ENCODE assay signal across 32 cellular contexts in genomic region chr5:120895659-120896058, GRCh38.
"Had no signal": no experiment of that assay in that cellular context is flagged by ENCODE, and none has a peak within 500 bp of the region (broad histone marks: within the 10 kb centered on the region; RNA-seq: fewer than 3 reads in every experiment).

No MANE protein-coding gene starts in this region.

- H3K27ac ChIP-seq: adrenal gland, body of pancreas, esophagus muscularis mucosa, foreskin keratinocyte, gastrocnemius medialis, heart right ventricle, WERI-Rb-1 had no signal

- H3K36me3 ChIP-seq: adrenal gland, esophagus muscularis mucosa, gastrocnemius medialis, heart right ventricle, WERI-Rb-1 had no signal

- ATAC-seq: activated CD4-positive, alpha-beta T cell treated with anti-CD3 and anti-CD28 coated beads for 36 hours; activated CD4-positive, CD25-positive, alpha-beta regulatory T cell treated with anti-CD3 and anti-CD28 coated beads, Interleukin-2, amount 50 U/mL, for 24 hours; activated CD8-positive, alpha-beta memory T cell treated with anti-CD3 and anti-CD28 coated beads, Interleukin-2, amount 10 ng/mL, durations not matched to agents 7 days and 5 days; activated CD8-positive, alpha-beta T cell treated with anti-CD3 and anti-CD28 coated beads, Interleukin-2, amount 10 ng/mL, durations not matched to agents 7 days and 5 days; activated naive CD8-positive, alpha-beta T cell treated with anti-CD3 and anti-CD28 coated beads, Interleukin-2, amount 50 U/mL, for 24 hours; body of pancreas; effector memory CD8-positive, alpha-beta T cell; foreskin keratinocyte; gastrocnemius medialis; heart right ventricle; T-helper 17 cell had no signal

- H3K9me3 ChIP-seq: adrenal gland, body of pancreas, esophagus muscularis mucosa, gastrocnemius medialis, heart right ventricle had no signal

- H3K4me3 ChIP-seq: adrenal gland, body of pancreas, esophagus muscularis mucosa, gastrocnemius medialis, heart right ventricle had no signal

- DNase-seq: activated B cell treated with CpG ODN at 0.5 μM for 24 hours; activated CD4-positive, alpha-beta memory T cell treated with anti-CD3 and anti-CD28 coated beads for 36 hours; activated CD4-positive, alpha-beta T cell treated with anti-CD3 and anti-CD28 coated beads for 36 hours; activated CD4-positive, alpha-beta T cell treated with anti-CD3 and anti-CD28 coated beads, Interleukin-2, amount 10 ng/mL, durations not matched to agents 24 days and 14 days; activated CD8-positive, alpha-beta memory T cell treated with anti-CD3 and anti-CD28 coated beads, Interleukin-2, amount 10 ng/mL, durations not matched to agents 7 days and 5 days; activated CD8-positive, alpha-beta memory T cell treated with anti-CD3 and anti-CD28 coated beads, Interleukin-2, amount 50 U/mL, for 4 hours; activated CD8-positive, alpha-beta T cell treated with anti-CD3 and anti-CD28 coated beads, Interleukin-2, amount 10 ng/mL, durations not matched to agents 7 days and 5 days; activated effector memory CD4-positive, alpha-beta T cell treated with anti-CD3 and anti-CD28 coated beads, Interleukin-2, amount 50 U/mL, for 16 hours; activated naive CD4-positive, alpha-beta T cell treated with anti-CD3 and anti-CD28 coated beads for 36 hours; activated naive CD8-positive, alpha-beta T cell treated with anti-CD3 and anti-CD28 coated beads for 36 hours; activated naive CD8-positive, alpha-beta T cell treated with anti-CD3 and anti-CD28 coated beads, Interleukin-2, amount 50 U/mL, for 24 hours; activated T-cell treated with anti-CD3 and anti-CD28 coated beads, Interleukin-2, amount 50 U/mL, for 1 hour; activated T-cell treated with anti-CD3 and anti-CD28 coated beads, Interleukin-2, amount 50 U/mL, for 48 hours; adrenal gland; amygdala; aorta; body of pancreas; caudate nucleus; cortex of kidney; dermis blood vessel endothelial cell; effector CD4-positive, alpha-beta T cell; effector memory CD8-positive, alpha-beta T cell; erythroblast; foreskin keratinocyte; gastrocnemius medialis; heart right ventricle; T-helper 17 cell; T1000; WERI-Rb-1 had no signal

- H3K4me1 ChIP-seq: adrenal gland, body of pancreas, esophagus muscularis mucosa, foreskin keratinocyte, gastrocnemius medialis, heart right ventricle had no signal

- H3K27me3 ChIP-seq: adrenal gland, body of pancreas, esophagus muscularis mucosa, foreskin keratinocyte, gastrocnemius medialis, heart right ventricle had no signal

- FAIRE-seq: colon had no signal
